ENCODE assay signal across 9 cellular contexts in the genomic region with DNA sequence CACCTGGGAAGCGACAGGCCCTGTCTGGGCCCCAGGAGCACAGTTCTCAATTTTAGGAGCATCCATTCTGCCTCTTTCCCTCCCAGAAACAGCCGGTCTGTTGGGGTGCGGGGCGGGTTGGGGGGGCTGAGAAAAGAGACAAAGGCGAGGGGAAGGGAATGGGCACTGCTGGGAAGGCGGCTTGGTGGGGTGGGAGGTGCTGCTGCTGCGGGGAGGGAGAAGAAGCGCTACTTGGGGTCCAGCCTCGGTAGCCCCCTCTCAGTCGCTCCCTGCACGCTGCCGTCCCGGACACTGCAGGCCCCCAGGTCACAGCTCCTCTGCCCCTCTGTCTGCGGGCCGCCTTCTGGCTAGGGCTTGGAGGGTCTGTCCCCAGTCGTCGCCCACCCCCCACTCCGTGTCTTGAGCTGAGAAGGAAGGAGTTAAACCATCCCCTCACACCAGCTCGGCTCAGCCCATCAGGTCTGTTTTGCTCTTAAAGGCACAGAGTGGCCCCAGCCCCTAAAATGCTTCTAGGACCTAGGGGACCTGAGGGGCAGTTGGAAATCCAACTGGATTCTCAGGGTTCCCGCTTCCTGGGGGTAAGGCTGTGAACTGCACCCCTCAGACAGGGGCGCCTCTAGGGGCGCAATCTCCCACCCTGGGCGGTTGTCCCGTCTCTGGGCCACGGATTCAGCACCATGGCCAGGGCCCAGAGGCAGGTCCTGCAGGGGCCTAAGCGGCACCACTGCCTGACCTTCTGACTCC. TPM values are rescaled to one million over a fixed set of nuclear protein-coding genes. Genes with fewer than 3 reads are reported as not detected.
DNase-seq lines count a peak whose midpoint lies in the region; ATAC-seq and TF ChIP-seq lines count a peak whose summit lies in the region.
"Had no signal": no experiment of that assay in that cellular context is flagged by ENCODE, and none has a peak within 500 bp of the region (broad histone marks: within the 10 kb centered on the region; RNA-seq: fewer than 3 reads in every experiment).

No MANE protein-coding gene starts in this region.

- H3K9me3 ChIP-seq in MG63 (no peaks in the 10 kb centered on the region), left lung (no peaks in the 10 kb centered on the region), aorta (ENCODE audit: control insufficient read depth, low read length) (no peaks in the 10 kb centered on the region)
- H3K9me3 ChIP-seq: neutrophil had no signal

- intact Hi-C loops in left lung (cut with DNase I) (no loop called here), aorta (cut with DNase I) (no loop called here)

- H3K27me3 ChIP-seq in MG63, result no peaks in the 10 kb centered on the region
- peaks cover 16% of the 10 kb centered on the region for H3K27me3 ChIP-seq in brain microvascular endothelial cell (replicated peaks)
- H3K27me3 ChIP-seq in left lung, result peaks cover 14 to 37% of the 10 kb centered on the region in 2 donors
- H3K27me3 ChIP-seq in aorta (ENCODE audit: control insufficient read depth in 1 of 2, insufficient read depth in 2 of 2, low read length in 1 of 2), result no peaks in the 10 kb centered on the region

- peak; percentile 50 for DNase-seq in GM10248 (ENCODE audit: extremely low spot score)
- DNase-seq in MG63, result peak; percentile 44
- DNase-seq in brain microvascular endothelial cell, result peak; percentile 7
- DNase-seq in left lung, result no peak
- no peak for DNase-seq in aorta
- no peak for DNase-seq in ureter (ENCODE audit: low spot score)

- TF ChIP-seq CTCF in GM10248 (IDR thresholded peaks at IDR 0.05; ENCODE audit: control extremely low read depth, extremely low read depth, low read depth, missing control alignments) (no peak), brain microvascular endothelial cell (IDR thresholded peaks at IDR 0.05; ENCODE audit: low read depth, low read length, missing control alignments) (peak; percentile 79), left lung (IDR thresholded peaks at IDR 0.05) (no peak)

- ATAC-seq in left lung, result peak; percentile 73
- ATAC-seq in aorta (ENCODE audit: low FRiP score), result peak; percentile 69
- ATAC-seq in GM19463 (IDR thresholded peaks at IDR 0.05; ENCODE audit: unreplicated experiment), result no peak
- no peak for ATAC-seq in HG02870 (IDR thresholded peaks at IDR 0.05; ENCODE audit: unreplicated experiment)

- POLR2A ChIA-PET in GM10248 (lab: Yijun Ruan, JAX), result no interaction called here

- H3K4me3 ChIP-seq in MG63 (no peak overlapping the region), brain microvascular endothelial cell (ENCODE audit: low read depth, low read length) (no peak overlapping the region), left lung (no peak overlapping the region), aorta (ENCODE audit: low read length in 2 of 2) (no peak overlapping the region)

- in situ Hi-C loops in brain microvascular endothelial cell (cut with HindIII; ENCODE audit: low pct_ligation_motif_present, low sequenced_read_pairs), result no loop called here

- H3K27ac ChIP-seq in brain microvascular endothelial cell (no peak overlapping the region), left lung (no peak overlapping the region), aorta (ENCODE audit: low read depth in 1 of 2, low read length in 2 of 2) (no peak overlapping the region)
- H3K27ac ChIP-seq: neutrophil had no signal

- H3K36me3 ChIP-seq in MG63 (no peaks in the 10 kb centered on the region), brain microvascular endothelial cell (replicated peaks) (no peaks in the 10 kb centered on the region), left lung (no peaks in the 10 kb centered on the region), aorta (ENCODE audit: control insufficient read depth in 1 of 2, insufficient read depth in 2 of 2, low read length in 1 of 2) (no peaks in the 10 kb centered on the region)
- H3K36me3 ChIP-seq: neutrophil had no signal

- CTCF ChIA-PET in GM10248 (lab: Yijun Ruan, JAX), result interaction anchor here (3.7 kb wide), 1 partner anchor 30 kb away, joined by 16 read pairs; no protein-coding TSS in a partner anchor

- 3% methylated on average over 22 to 26 of the region's 26 CpGs for WGBS in aorta, 2 donors

- H3K4me1 ChIP-seq in left lung (no peaks in the 10 kb centered on the region), aorta (ENCODE audit: control insufficient read depth in 1 of 2, insufficient read depth in 2 of 2, low read length in 2 of 2) (no peaks in the 10 kb centered on the region)

RNA-seq across cellular contexts. Expression of gene GDAP1L1, which starts 0.7 kb away (rescaled TPM):
- total RNA-seq in MG63 (2014; rRNA removed; shearing (Covaris generic); ENCODE audit: low replicate concordance), result not detected in 2 replicates
- total RNA-seq in left lung, result not detected
- total RNA-seq in aorta, result not detected
- not detected for polyA plus RNA-seq in aorta
- not detected for total RNA-seq in ureter

RNA-seq across cellular contexts. Expression of gene OSER1, which starts 37.3 kb away (rescaled TPM):
- total RNA-seq in MG63 (2014; rRNA removed; shearing (Covaris generic); ENCODE audit: low replicate concordance), result 67.5 and 81.1 TPM in 2 replicates
- total RNA-seq in left lung (10 to 100 TPM; 22.3 to 30.0 TPM), aorta (10 to 100 TPM; 26.7 to 34.2 TPM), ureter (24.4 TPM)
- polyA plus RNA-seq in aorta, result 10 to 100 TPM; 29.2 to 54.1 TPM

Comparison
In these comparisons a context has a peak if more than half of its experiments do, and no peak if none do; other contexts are left out.
1. DNase-seq: peak in GM10248 (single experiment), MG63 (single experiment) and brain microvascular endothelial cell (single experiment); none in left lung (0 of 2), aorta (0 of 2) and ureter (single experiment).
2. ATAC-seq: peak in left lung (single experiment) and aorta (single experiment); none in GM19463 (single experiment) and HG02870 (single experiment).